19 cellular contexts compared by ENCODE assay signal in the genomic region with DNA sequence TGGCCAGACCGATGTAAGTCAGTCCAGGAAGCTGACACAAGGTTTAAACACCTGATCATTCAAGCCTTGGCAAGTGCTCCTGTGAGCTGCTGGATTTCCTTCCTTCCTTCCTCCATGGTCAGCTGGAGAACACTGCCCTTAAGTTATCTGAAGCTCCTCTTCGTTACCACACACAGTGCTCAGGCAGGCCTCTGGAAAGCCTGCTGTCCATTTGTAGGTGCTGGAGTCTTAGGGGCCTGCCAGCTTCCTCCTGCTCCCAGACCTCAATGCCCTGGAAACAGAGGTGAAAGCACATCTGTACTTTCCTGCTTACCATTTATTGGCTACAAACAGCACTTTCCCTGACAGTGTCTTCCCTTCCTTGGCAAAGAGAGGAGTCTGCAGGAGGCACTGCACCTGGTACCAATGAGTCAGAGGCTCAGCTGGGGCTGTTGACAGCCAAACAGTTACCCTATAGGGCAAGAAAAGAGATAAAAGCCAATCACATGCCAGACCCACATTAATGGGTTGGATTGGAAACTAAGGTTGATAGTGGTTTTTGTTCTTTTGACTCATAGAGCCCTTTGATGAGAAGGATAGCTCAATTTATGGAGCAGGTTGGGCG.
A peak's percentile ranks its signal among the peaks of the same experiment; 100 is the strongest.
DNase-seq lines count a peak whose midpoint lies in the region; ATAC-seq, FAIRE-seq and TF ChIP-seq lines count a peak whose summit lies in the region.
"Had no signal": no experiment of that assay in that cellular context is flagged by ENCODE, and none has a peak within 500 bp of the region (broad histone marks: within the 10 kb centered on the region; RNA-seq: fewer than 3 reads in every experiment).

No MANE protein-coding gene starts in this region.

- TF ChIP-seq CTCF in GM23338 (conservative IDR thresholded peaks at IDR 0.05; ENCODE audit: low read depth in 2 of 2) (no peak), H1 (IDR thresholded peaks at IDR 0.05; ENCODE audit: control extremely low read depth in 1 of 3, insufficient read depth in 1 of 3, low read depth in 1 of 3, low read length in 3 of 3) (no peak)

- no peaks in the 10 kb centered on the region for H3K36me3 Mint-ChIP-seq in GM23338 (ENCODE audit: low read depth)

- no peaks in the 10 kb centered on the region; the same call in 1 of the 2 replicates for H3K23me2 ChIP-seq in H1 (ENCODE audit: low read depth, low read length)

- H3K9me2 ChIP-seq in GM23338 (ENCODE audit: insufficient read depth) = no peaks in the 10 kb centered on the region
- H3K9me2 ChIP-seq: SK-N-SH had no signal

- no peaks in the 10 kb centered on the region for H4K20me1 ChIP-seq in GM23338 (replicated peaks; ENCODE audit: insufficient read depth)
- H4K20me1 ChIP-seq in H1 (replicated peaks in 1 of 2; ENCODE audit: control insufficient read depth in 1 of 2, insufficient read depth in 2 of 2, low read length in 2 of 2) = no peaks in the 10 kb centered on the region

- no peak overlapping the region for H3K4me3 Mint-ChIP-seq in GM23338

- H2AFZ ChIP-seq in GM23338 (peak overlapping the region; percentile 66; the same call in 1 of the 2 replicates), H1 (ENCODE audit: low read length) (0 out of 2 replicates have a peak overlapping the region, but pooled peaks have one; percentile 19)

- H3F3A ChIP-seq in GM23338 (replicated peaks; ENCODE audit: low read depth) = no peaks in the 10 kb centered on the region

- H3K4me2 ChIP-seq in GM23338 (no peak overlapping the region), H1 (ENCODE audit: insufficient read depth in 1 of 2, low read depth in 2 of 2, low read length in 2 of 2) (no peak overlapping the region)
- H3K4me2 ChIP-seq: SK-N-SH had no signal

- no peaks in the 10 kb centered on the region for H3K4me1 Mint-ChIP-seq in GM23338

- H3K36me3 ChIP-seq in GM23338 (ENCODE audit: insufficient read depth) (no peaks in the 10 kb centered on the region), H1 (ENCODE audit: control insufficient read depth in 2 of 4, insufficient read depth in 4 of 4, low read length in 3 of 4) (no peaks in the 10 kb centered on the region)
- H3K36me3 ChIP-seq: HAP-1 had no signal

- no peaks in the 10 kb centered on the region for H3K27me3 ChIP-seq in GM23338 (ENCODE audit: insufficient read depth)
- H3K27me3 ChIP-seq in H1 (replicated peaks in 1 of 4; ENCODE audit: control insufficient read depth in 3 of 4, extremely low read depth in 1 of 4, insufficient read depth in 3 of 4, low read length in 3 of 4) = no peaks in the 10 kb centered on the region

- no peak for FAIRE-seq in H1 (lab: Jason Lieb, UNC)
- FAIRE-seq: K562 had no signal

- H3K79me2 ChIP-seq in GM23338 (replicated peaks; ENCODE audit: insufficient read depth) (no peaks in the 10 kb centered on the region), H1 (ENCODE audit: control insufficient read depth in 1 of 2, insufficient read depth in 2 of 2, low read length in 2 of 2) (no peaks in the 10 kb centered on the region)

- no peak for DNase-seq in GM23338 (ENCODE audit: low spot score)
- DNase-seq in RKO (ENCODE audit: low spot score) = peak; percentile 3
- no peak for DNase-seq in H1 (ENCODE audit: low read depth in 1 of 2, low spot score in 2 of 2)
- peak; percentile 14 to 39 for DNase-seq in lung microvascular endothelial cell (ENCODE audit: low read depth in 2 of 2)
- no peak for DNase-seq in DMS79 (lab: John Stamatoyannopoulos, UW)
- DNase-seq: C1 segment of cervical spinal cord, EL, NCI-H1436, NCI-H2029 treated with DMSO at 0.1 percent for 48 hours, NCI-H510A treated with DMSO at 0.1 percent for 48 hours, Right ventricle myocardium superior, SK-N-SH had no signal

- H3K27ac ChIP-seq in GM23338 (ENCODE audit: low read depth) (no peak overlapping the region), H1 (ENCODE audit: low read depth, low read length) (no peak overlapping the region)
- H3K27ac ChIP-seq: HL-60 had no signal

- no peak overlapping the region for H2BK20ac ChIP-seq in H1 (ENCODE audit: low read length)

- no peaks in the 10 kb centered on the region for H3K9me3 Mint-ChIP-seq in GM23338

- no peak for TF ChIP-seq RAD21 in H1 (IDR thresholded peaks at IDR 0.05 in 1 of 2, conservative IDR thresholded peaks at IDR 0.05 in 1 of 2; ENCODE audit: low read depth in 2 of 2, low read length in 2 of 2)

- H3K4me3 ChIP-seq in GM23338 = no peak overlapping the region
- H3K4me3 ChIP-seq in H1 (ENCODE audit: extremely low read depth in 1 of 4, insufficient read depth in 2 of 4, low read depth in 3 of 4, low read length in 4 of 4) = no peak overlapping the region
- H3K4me3 ChIP-seq: HAP-1, K562 had no signal

- no peak overlapping the region for H4K91ac ChIP-seq in H1 (replicated peaks; ENCODE audit: insufficient read length, low read length)

- no peak overlapping the region for H2BK120ac ChIP-seq in H1 (replicated peaks; ENCODE audit: low read depth, low read length)

- H2BK15ac ChIP-seq in H1 (ENCODE audit: low read length) = no peak overlapping the region

- H3K79me1 ChIP-seq in H1 (ENCODE audit: low read depth, low read length) = no peaks in the 10 kb centered on the region

- H3K27ac Mint-ChIP-seq in GM23338 = no peak overlapping the region

- H3K14ac ChIP-seq in H1 (ENCODE audit: insufficient read length) = no peak overlapping the region

- CTCF ChIA-PET in H1 (lab: Charles Lee; ENCODE audit: partially characterized antibody) = interaction anchor here (0.6 to 1.5 kb wide), 5 partner anchors 10 to 985 kb away, joined by 3 to 4 read pairs (median 3); no protein-coding TSS in a partner anchor

- H2AK5ac ChIP-seq in H1 (ENCODE audit: low read depth, low read length) = no peak overlapping the region

- H3K18ac ChIP-seq in H1 (ENCODE audit: extremely low read depth, low read length) = no peak overlapping the region

- WGBS in H1 (ENCODE audit: extremely low coverage in 1 of 2, insufficient coverage in 1 of 2, insufficient read length in 1 of 2, insufficient replicate concordance in 2 of 2, low coverage in 1 of 2, low lambda C conversion rate in 2 of 2, missing lambda C conversion rate in 1 of 2), 2 experiments = 92% methylated on average over 3 of the region's 3 CpGs; no CpG with 5 or more reads in 1 of the 2 experiments

- no peak overlapping the region for H2BK5ac ChIP-seq in H1 (ENCODE audit: low read depth, low read length)

- H3K27me3 Mint-ChIP-seq in GM23338 (ENCODE audit: insufficient read depth, low read depth, poor library complexity) = no peaks in the 10 kb centered on the region

- no peak overlapping the region for H3K4ac ChIP-seq in H1 (replicated peaks; ENCODE audit: insufficient read length, low read depth, low read length)

- H4K5ac ChIP-seq in H1 (ENCODE audit: insufficient read length, low read depth, low read length) = no peak overlapping the region

- H3K4me1 ChIP-seq in GM23338 (ENCODE audit: insufficient read depth) = no peaks in the 10 kb centered on the region
- no peaks in the 10 kb centered on the region for H3K4me1 ChIP-seq in H1 (replicated peaks in 1 of 4; ENCODE audit: control insufficient read depth in 3 of 4, insufficient read depth in 4 of 4, low read length in 3 of 4)
- H3K4me1 ChIP-seq: HAP-1 had no signal

- H3K9me3 ChIP-seq in H1 (ENCODE audit: insufficient read depth in 2 of 2, low read depth in 1 of 2, low read length in 1 of 2) = no peaks in the 10 kb centered on the region
- H3K9me3 ChIP-seq: HAP-1, SK-N-SH had no signal

- no peak for TF ChIP-seq POLR2A in H1 (IDR thresholded peaks at IDR 0.05; ENCODE audit: control extremely low read depth in 1 of 2, low read depth in 2 of 2, low read length in 2 of 2)

- POLR2A ChIA-PET in H1 (lab: Charles Lee; ENCODE audit: partially characterized antibody) = no interaction called here

- ATAC-seq in GM23338 (peak; percentile 54), GM18870 (IDR thresholded peaks at IDR 0.05; ENCODE audit: unreplicated experiment) (no peak), GM19452 (IDR thresholded peaks at IDR 0.05; ENCODE audit: unreplicated experiment) (no peak), GM18873 (IDR thresholded peaks at IDR 0.05; ENCODE audit: low FRiP score, unreplicated experiment) (no peak)
- ATAC-seq: K562, Panc1 had no signal

- H3K56ac ChIP-seq in H1 (replicated peaks; ENCODE audit: insufficient read length, low read depth, low read length) = no peak overlapping the region

- H3K9ac ChIP-seq in H1 (replicated peaks in 1 of 4; ENCODE audit: extremely low read depth in 1 of 4, low read depth in 3 of 4, low read length in 3 of 4) = no peak overlapping the region
- H3K9ac ChIP-seq: SK-N-SH had no signal

- H2BK12ac ChIP-seq in H1 (ENCODE audit: low read depth, low read length) = no peak overlapping the region

- H4K8ac ChIP-seq in H1 (ENCODE audit: extremely low read depth, insufficient read depth, low read length) = no peak overlapping the region

- no peak overlapping the region for H3K23ac ChIP-seq in H1 (ENCODE audit: insufficient read length)

- TF ChIP-seq EP300 in H1 (IDR thresholded peaks at IDR 0.05; ENCODE audit: borderline replicate concordance in 1 of 2, low read depth in 2 of 2, low read length in 2 of 2) = no peak

TF ChIP-seq in H1, 55 proteins besides CTCF, POLR2A, EP300 and RAD21:
- no peak for TF ChIP-seq SIN3A (conservative IDR thresholded peaks at IDR 0.05 in 1 of 2, IDR thresholded peaks at IDR 0.05 in 1 of 2; ENCODE audit: low read depth in 1 of 2, low read length in 2 of 2)
- no peak for TF ChIP-seq SUZ12 (IDR thresholded peaks at IDR 0.05; ENCODE audit: low read length)

Comparison
In these comparisons a context has a peak if more than half of its experiments do, and no peak if none do; other contexts are left out.
1. DNase-seq: peak in RKO (single experiment) and lung microvascular endothelial cell (2 of 2); none in GM23338 (single experiment), H1 (0 of 2) and DMS79 (single experiment).